ENCODE assay signal across 16 cellular contexts in the genomic region with DNA sequence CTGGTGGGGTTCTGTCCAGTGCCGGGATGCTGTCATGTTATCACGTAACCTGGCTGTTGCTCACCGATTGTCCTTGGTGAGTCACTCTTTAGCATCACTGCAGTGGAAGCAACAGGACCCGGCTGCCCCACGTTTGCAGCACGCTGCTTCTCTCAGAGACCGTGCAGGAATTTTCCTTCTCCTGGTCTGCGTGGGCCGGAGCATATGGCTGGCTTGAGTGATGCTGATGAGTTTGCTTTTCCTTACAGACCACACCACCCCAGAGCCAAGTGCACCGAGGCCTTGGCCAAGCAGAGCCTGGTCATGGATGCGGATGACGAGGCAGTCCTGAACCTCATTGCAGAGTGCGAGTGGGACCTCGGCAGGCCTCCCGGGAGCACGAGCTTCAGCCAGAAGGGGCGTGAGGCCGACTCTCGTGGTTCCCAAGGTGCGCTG. TPM values are rescaled to one million over a fixed set of nuclear protein-coding genes. Genes with fewer than 3 reads are reported as not detected.
DNase-seq lines count a peak whose midpoint lies in the region; ATAC-seq, FAIRE-seq and TF ChIP-seq lines count a peak whose summit lies in the region.
"Had no signal": no experiment of that assay in that cellular context is flagged by ENCODE, and none has a peak within 500 bp of the region (broad histone marks: within the 10 kb centered on the region; RNA-seq: fewer than 3 reads in every experiment).

No MANE protein-coding gene starts in this region.

- no peaks in the 10 kb centered on the region for H3K27me3 ChIP-seq in AG04450 (ENCODE audit: control insufficient read depth, insufficient read depth, low read length)
- H3K27me3 ChIP-seq in lower lobe of right lung (ENCODE audit: low read depth) = no peaks in the 10 kb centered on the region

- TF ChIP-seq CTCF in AG04450 (IDR thresholded peaks at IDR 0.05; ENCODE audit: low read depth, low read length) = no peak
- TF ChIP-seq CTCF in lower lobe of right lung (IDR thresholded peaks at IDR 0.05) = no peak

- CTCF ChIA-PET in AG04450 (lab: Charles Lee) = no interaction called here

- H3K27ac ChIP-seq in AG04450 (ENCODE audit: low read depth, low read length) = peak overlapping the region; percentile 47
- no peak overlapping the region for H3K27ac ChIP-seq in lower lobe of right lung

- H3K36me3 ChIP-seq in lower lobe of right lung = peaks cover 42% of the 10 kb centered on the region

- peaks cover 8% of the 10 kb centered on the region for H3K36me3 Mint-ChIP-seq in T-helper 17 cell (ENCODE audit: low read depth)

- DNase-seq in AG04450 (ENCODE audit: low read depth, low spot score) (peak; percentile 48), HTR-8/SVneo (ENCODE audit: insufficient read length, low spot score) (peak; percentile 72), cerebellar cortex (ENCODE audit: low spot score) (peak; percentile 46), lower lobe of right lung (peak; percentile 42), middle frontal gyrus (ENCODE audit: extremely low spot score, low spot score) (no peak), glomerular visceral epithelial cell (ENCODE audit: extremely low spot score) (no peak), T-helper 17 cell (no peak), LoVo (ENCODE audit: low spot score) (no peak)
- DNase-seq: activated CD4-positive, alpha-beta T cell treated with anti-CD3 and anti-CD28 coated beads, Interleukin-2, amount 10 ng/mL, durations not matched to agents 24 days and 14 days; effector CD4-positive, alpha-beta T cell; KBM-7; NCI-H524 treated with DMSO at 0.1 percent for 48 hours; stimulated activated CD4-positive, alpha-beta T cell treated with anti-CD3 and anti-CD28 coated beads, Interleukin-2, amount 100 ng/mL, for 24 hours; trophoblast cell had no signal

- no peaks in the 10 kb centered on the region for H3K27me3 Mint-ChIP-seq in T-helper 17 cell
- H3K27me3 Mint-ChIP-seq: activated CD4-positive, alpha-beta T cell treated with anti-CD3 and anti-CD28 coated beads, Interleukin-2, amount 10 ng/mL, durations not matched to agents 24 days and 14 days had no signal

- POLR2A ChIA-PET in AG04450 (lab: Yijun Ruan, JAX) = no interaction called here

- no peak overlapping the region for H3K4me3 Mint-ChIP-seq in T-helper 17 cell
- H3K4me3 Mint-ChIP-seq: activated CD4-positive, alpha-beta T cell treated with anti-CD3 and anti-CD28 coated beads, Interleukin-2, amount 10 ng/mL, durations not matched to agents 24 days and 14 days; activated T-helper 1 cell treated with anti-CD3 and anti-CD28 coated beads, Interleukin-12 subunit alpha, Interleukin-12 subunit beta, Interleukin-2, Interleukin-4 antibody, amounts not matched to agents 30 ng/mL and 10 ng/mL and 1 ng/mL, durations not matched to agents 14 hours and 24 hours and 36 hours had no signal

- no peak for ATAC-seq in lower lobe of right lung
- ATAC-seq in T-helper 17 cell = no peak

- intact Hi-C loops in lower lobe of right lung (cut with DNase I) = no loop called here

- no peaks in the 10 kb centered on the region for H3K4me1 Mint-ChIP-seq in T-helper 17 cell
- H3K4me1 Mint-ChIP-seq: activated CD4-positive, alpha-beta T cell treated with anti-CD3 and anti-CD28 coated beads, Interleukin-2, amount 10 ng/mL, durations not matched to agents 24 days and 14 days had no signal

- H3K4me3 ChIP-seq in AG04450 (ENCODE audit: low read depth, low read length) = no peak overlapping the region
- no peak overlapping the region for H3K4me3 ChIP-seq in lower lobe of right lung

- no peak overlapping the region for H3K27ac Mint-ChIP-seq in T-helper 17 cell
- H3K27ac Mint-ChIP-seq: activated CD4-positive, alpha-beta T cell treated with anti-CD3 and anti-CD28 coated beads, Interleukin-2, amount 10 ng/mL, durations not matched to agents 24 days and 14 days; activated T-helper 1 cell treated with anti-CD3 and anti-CD28 coated beads, Interleukin-12 subunit alpha, Interleukin-12 subunit beta, Interleukin-2, Interleukin-4 antibody, amounts not matched to agents 30 ng/mL and 10 ng/mL and 1 ng/mL, durations not matched to agents 14 hours and 24 hours and 36 hours had no signal

- peaks cover 6% of the 10 kb centered on the region for H3K9me3 ChIP-seq in AG04450 (ENCODE audit: control insufficient read depth, insufficient read depth, low read length)
- H3K9me3 ChIP-seq in lower lobe of right lung = no peaks in the 10 kb centered on the region
- H3K9me3 ChIP-seq in T-helper 17 cell (ENCODE audit: control insufficient read depth, low read length, poor library complexity, severe bottlenecking) = no peaks in the 10 kb centered on the region

- no peak for FAIRE-seq in HTR-8/SVneo (lab: Jason Lieb, UNC)
- FAIRE-seq: keratinocyte had no signal

- no peaks in the 10 kb centered on the region for H3K4me1 ChIP-seq in lower lobe of right lung

RNA-seq across cellular contexts. Expression of gene CEP72, which starts 21.4 kb away (rescaled TPM):
- polyA plus RNA-seq in AG04450 (2011; rRNA removed) = 0.66 and 0.91 TPM in 2 replicates
- 6.2 and 6.3 TPM in 2 replicates for polyA minus RNA-seq in AG04450 (2011; rRNA and poly(A)+ RNA removed)
- total RNA-seq in lower lobe of right lung = 10.6 TPM
- total RNA-seq in T-helper 17 cell = 10 to 100 TPM in 1 of 2 donors, 1 to 10 TPM in 1; 8.5 to 11.4 TPM

RNA-seq across cellular contexts. Expression of gene TPPP, which starts 59.6 kb away (rescaled TPM):
- 0.05 and 0.06 TPM in 2 replicates for polyA plus RNA-seq in AG04450 (2011; rRNA removed)
- polyA minus RNA-seq in AG04450 (2011; rRNA and poly(A)+ RNA removed) = 0.04 and 0.05 TPM in 2 replicates
- total RNA-seq in lower lobe of right lung = 16.2 TPM
- total RNA-seq in T-helper 17 cell = 10 to 100 TPM; 17.3 to 35.4 TPM
- total RNA-seq: activated CD4-positive, alpha-beta T cell treated with anti-CD3 and anti-CD28 coated beads, Interleukin-2, amount 10 ng/mL, durations not matched to agents 24 days and 14 days; activated T-helper 1 cell treated with anti-CD3 and anti-CD28 coated beads, Interleukin-12 subunit alpha, Interleukin-12 subunit beta, Interleukin-2, Interleukin-4 antibody, amounts not matched to agents 30 ng/mL and 10 ng/mL and 1 ng/mL, durations not matched to agents 14 hours and 24 hours and 36 hours had no signal

Comparison
In these comparisons a context has a peak if more than half of its experiments do, and no peak if none do; other contexts are left out.
1. DNase-seq: peak in AG04450 (single experiment), HTR-8/SVneo (single experiment), cerebellar cortex (single experiment) and lower lobe of right lung (single experiment); none in middle frontal gyrus (single experiment), glomerular visceral epithelial cell (single experiment), T-helper 17 cell (0 of 3) and LoVo (single experiment).